24 cellular contexts compared by ENCODE assay signal in genomic region chr6:52632011-52632410, GRCh38.
"Had no signal": no experiment of that assay in that cellular context is flagged by ENCODE, and none has a peak within 500 bp of the region (broad histone marks: within the 10 kb centered on the region; RNA-seq: fewer than 3 reads in every experiment).

No MANE protein-coding gene starts in this region.

- H2AFZ ChIP-seq: neural progenitor cell, parathyroid adenoma had no signal

- H3K9me3 ChIP-seq: ovary, psoas muscle, right lobe of liver, sigmoid colon, stomach, thoracic aorta, thyroid gland, tibial nerve, upper lobe of left lung, vagina had no signal

- H3K4me3 ChIP-seq: neural progenitor cell, ovary, psoas muscle, right lobe of liver, sigmoid colon, stomach, thoracic aorta, thyroid gland, tibial nerve, upper lobe of left lung, vagina had no signal

- H3K79me2 ChIP-seq: parathyroid adenoma had no signal

- H3K27ac ChIP-seq: neural progenitor cell, ovary, parathyroid adenoma, psoas muscle, right lobe of liver, sigmoid colon, stomach, thoracic aorta, thyroid gland, tibial nerve, upper lobe of left lung, vagina had no signal

- DNase-seq: occipital lobe; ovary; posterior cingulate gyrus; psoas muscle; right cardiac atrium; right lobe of liver; sigmoid colon; small intestine; stimulated activated CD4-positive, alpha-beta T cell treated with anti-CD3 and anti-CD28 coated beads, Interleukin-15, amount 100 ng/mL, for 24 hours; stimulated activated CD4-positive, alpha-beta T cell treated with anti-CD3 and anti-CD28 coated beads, Interleukin-2, amount 100 ng/mL, for 24 hours; stimulated activated CD4-positive, alpha-beta T cell treated with anti-CD3 and anti-CD28 coated beads, Interleukin-2, amount 100 ng/mL, for 48 hours; stimulated activated CD4-positive, alpha-beta T cell treated with anti-CD3 and anti-CD28 coated beads, Interleukin-4, amount 100 ng/mL, for 24 hours; stimulated activated naive B cell treated with anti-CD40 and anti-IgM and Interleukin-4, amounts not matched to agents 10 μg/mL and 1 μg/mL and 100 μg/mL, for 72 hours; stimulated activated naive CD4-positive, alpha-beta T cell treated with Interleukin-2 at 50 U/mL for 16 hours; stomach; thyroid gland; trophoblast cell; upper lobe of left lung had no signal

- H3K36me3 ChIP-seq: neural progenitor cell, ovary, right lobe of liver, sigmoid colon, stomach, thoracic aorta, thyroid gland, tibial nerve, upper lobe of left lung, vagina had no signal

- H3K4me1 ChIP-seq: neural progenitor cell, parathyroid adenoma, psoas muscle, sigmoid colon, stomach, thyroid gland, tibial nerve, upper lobe of left lung, vagina had no signal

- H3K4me2 ChIP-seq: neural progenitor cell had no signal

- FAIRE-seq: small intestine had no signal

- ATAC-seq: psoas muscle; right cardiac atrium; right lobe of liver; stimulated activated effector memory CD8-positive, alpha-beta T cell treated with anti-CD3 and anti-CD28 coated beads, Interleukin-12 subunit alpha, Interleukin-12 subunit beta, amount 100 ng/mL, for 72 hours; stimulated activated naive B cell treated with anti-CD40 and anti-IgM and Interleukin-4, amounts not matched to agents 10 μg/mL and 1 μg/mL and 100 μg/mL, for 72 hours had no signal

- H3K9ac ChIP-seq: neural progenitor cell, parathyroid adenoma had no signal

- H3K27me3 ChIP-seq: neural progenitor cell, ovary, right lobe of liver, sigmoid colon, stomach, thyroid gland, tibial nerve, upper lobe of left lung, vagina had no signal
